Comparison of ENCODE assay signal across 12 cellular contexts in genomic region chr1:205442051-205442721, GRCh38. TPM values are rescaled to one million over a fixed set of nuclear protein-coding genes. Genes with fewer than 3 reads are reported as not detected.
DNase-seq lines count a peak whose midpoint lies in the region; ATAC-seq and TF ChIP-seq lines count a peak whose summit lies in the region.
"Had no signal": no experiment of that assay in that cellular context is flagged by ENCODE, and none has a peak within 500 bp of the region (broad histone marks: within the 10 kb centered on the region; RNA-seq: fewer than 3 reads in every experiment).

No MANE protein-coding gene starts in this region.

- H3K27ac ChIP-seq in DOHH2 (ENCODE audit: low read depth, low read length), result no peak overlapping the region
- H3K27ac ChIP-seq in osteoblast (ENCODE audit: low read depth, low read length), result no peak overlapping the region

- H2AFZ ChIP-seq in osteoblast (ENCODE audit: low read length), result no peak overlapping the region

- H3K9me3 ChIP-seq in DOHH2 (ENCODE audit: control insufficient read depth, insufficient read depth, low read length) (no peaks in the 10 kb centered on the region), osteoblast (ENCODE audit: low read depth, low read length) (no peaks in the 10 kb centered on the region)

- no peaks in the 10 kb centered on the region for H3F3A ChIP-seq in DOHH2 (ENCODE audit: control insufficient read depth, insufficient read depth)

- TF ChIP-seq CTCF in DOHH2 (IDR thresholded peaks at IDR 0.05; ENCODE audit: low read depth, low read length, poor library complexity, severe bottlenecking), result no peak
- no peak for TF ChIP-seq CTCF in osteoblast (IDR thresholded peaks at IDR 0.05; ENCODE audit: extremely low read depth, low read depth, low read length)

- peaks cover 77% of the 10 kb centered on the region for H3K4me1 ChIP-seq in DOHH2 (ENCODE audit: control insufficient read depth, low read length)
- no peaks in the 10 kb centered on the region for H3K4me1 ChIP-seq in osteoblast (ENCODE audit: insufficient read depth, low read length)

- peak; percentile 45 for DNase-seq in NCI-H2029 treated with DMSO at 0.1 percent for 48 hours (lab: John Stamatoyannopoulos, UW)
- DNase-seq in ecto neural progenitor cell (ENCODE audit: low spot score), result peak; percentile 66
- DNase-seq in osteoblast (ENCODE audit: insufficient read length, low spot score, missing footprints), result peak; percentile 66
- DNase-seq in effector CD4-positive, alpha-beta T cell, result no peak
- DNase-seq in activated T-cell treated with anti-CD3 and anti-CD28 coated beads, Interleukin-2, amount 50 U/mL, for 48 hours, result no peak
- DNase-seq: activated gamma-delta T cell treated with Interleukin-2 at 50 U/mL for 16 hours; effector memory CD4-positive, alpha-beta T cell; NCI-H526 treated with DMSO at 0.1 percent for 48 hours had no signal

- ATAC-seq in GM19452 (IDR thresholded peaks at IDR 0.05; ENCODE audit: unreplicated experiment), result no peak
- ATAC-seq: K562 had no signal

- H3K27me3 ChIP-seq in DOHH2 (ENCODE audit: control insufficient read depth, low read length) (peaks cover 2% of the 10 kb centered on the region; the same call in 1 of the 2 replicates), osteoblast (ENCODE audit: insufficient read depth, low read length) (peaks cover 52% of the 10 kb centered on the region)

- H3K36me3 ChIP-seq in DOHH2 (ENCODE audit: control insufficient read depth, low read length) (no peaks in the 10 kb centered on the region), osteoblast (ENCODE audit: insufficient read depth, low read length) (no peaks in the 10 kb centered on the region)

- H3K4me3 ChIP-seq in DOHH2 (ENCODE audit: low read length), result peak overlapping the region; percentile 63
- H3K4me3 ChIP-seq in osteoblast (ENCODE audit: insufficient read depth, low read length), result no peak overlapping the region
- H3K4me3 ChIP-seq: K562 had no signal

- no peaks in the 10 kb centered on the region for H4K20me1 ChIP-seq in DOHH2 (ENCODE audit: control insufficient read depth, insufficient read depth, low read depth, low read length)
- peaks cover 6% of the 10 kb centered on the region for H4K20me1 ChIP-seq in osteoblast (ENCODE audit: insufficient read depth, low read length)

- no peaks in the 10 kb centered on the region for H3K9me2 ChIP-seq in DOHH2 (replicated peaks; ENCODE audit: control insufficient read depth, low read length)

- no peaks in the 10 kb centered on the region for H3K79me2 ChIP-seq in DOHH2 (ENCODE audit: control insufficient read depth, low read length)
- H3K79me2 ChIP-seq in osteoblast (ENCODE audit: insufficient read depth, low read length), result no peaks in the 10 kb centered on the region

- H3K4me2 ChIP-seq in DOHH2 (ENCODE audit: low read length) (peak overlapping the region; percentile 69), osteoblast (ENCODE audit: insufficient read depth, low read length) (no peak overlapping the region)

RNA-seq across cellular contexts. Expression of gene BLACAT1, which starts 13.7 kb away (rescaled TPM):
- not detected in 2 replicates for total RNA-seq in osteoblast
- total RNA-seq: pulmonary artery endothelial cell had no signal

RNA-seq across cellular contexts. Expression of gene LEMD1, which starts 20.3 kb away (rescaled TPM):
- total RNA-seq in osteoblast, result not detected in 2 replicates
- total RNA-seq: pulmonary artery endothelial cell had no signal

Comparison
In these comparisons a context has a peak if more than half of its experiments do, and no peak if none do; other contexts are left out.
1. DNase-seq: peak in NCI-H2029 treated with DMSO at 0.1 percent for 48 hours (single experiment), ecto neural progenitor cell (single experiment) and osteoblast (single experiment); none in effector CD4-positive, alpha-beta T cell (single experiment) and activated T-cell treated with anti-CD3 and anti-CD28 coated beads, Interleukin-2, amount 50 U/mL, for 48 hours (0 of 2).